In genomic region chrX:69107231-69107739, GRCh38 we compare ENCODE assay signal across 15 cellular contexts. TPM values are rescaled to one million over a fixed set of nuclear protein-coding genes. Genes with fewer than 3 reads are reported as not detected.
A peak's percentile ranks its signal among the peaks of the same experiment; 100 is the strongest.
DNase-seq lines count a peak whose midpoint lies in the region; ATAC-seq, FAIRE-seq and TF ChIP-seq lines count a peak whose summit lies in the region.
"Had no signal": no experiment of that assay in that cellular context is flagged by ENCODE, and none has a peak within 500 bp of the region (broad histone marks: within the 10 kb centered on the region; RNA-seq: fewer than 3 reads in every experiment).

No MANE protein-coding gene starts in this region.

- CTCF ChIA-PET in SK-N-SH (lab: Yijun Ruan, JAX): interaction anchor here (1.4 kb wide), 1 partner anchor 16 kb away, joined by 5 read pairs; no protein-coding TSS in a partner anchor

- DNase-seq in HT-29 (ENCODE audit: low spot score): peak; percentile 38
- no peak for DNase-seq in astrocyte (ENCODE audit: low read depth)
- DNase-seq in islet precursor cell: peak; percentile 95
- DNase-seq in sciatic nerve (ENCODE audit: low spot score): no peak
- no peak for DNase-seq in GM23248
- no peak for DNase-seq in SK-N-SH
- no peak for DNase-seq in natural killer cell treated with Interleukin-12 subunit alpha and Interleukin-12 subunit beta and Interleukin-15 and Interleukin-18, amount 100 ng/mL, for 72 hours (ENCODE audit: low spot score)
- DNase-seq: Calu3; Karpas-422; naive thymus-derived CD4-positive, alpha-beta T cell; NCI-H1436 treated with DMSO at 0.1 percent for 48 hours; NCI-H524 treated with DMSO at 0.1 percent for 48 hours had no signal

- H3K4me1 Mint-ChIP-seq in astrocyte (ENCODE audit: low read depth, unreplicated experiment): peaks cover 20% of the 10 kb centered on the region
- no peaks in the 10 kb centered on the region for H3K4me1 Mint-ChIP-seq in natural killer cell treated with Interleukin-12 subunit alpha and Interleukin-12 subunit beta and Interleukin-15 and Interleukin-18, amount 100 ng/mL, for 72 hours (ENCODE audit: low read depth in 2 of 2)
- H3K4me1 Mint-ChIP-seq: naive thymus-derived CD4-positive, alpha-beta T cell had no signal

- no peaks in the 10 kb centered on the region for H3K9me3 Mint-ChIP-seq in astrocyte (ENCODE audit: unreplicated experiment)
- H3K9me3 Mint-ChIP-seq in natural killer cell treated with Interleukin-12 subunit alpha and Interleukin-12 subunit beta and Interleukin-15 and Interleukin-18, amount 100 ng/mL, for 72 hours: no peaks in the 10 kb centered on the region
- H3K9me3 Mint-ChIP-seq: dendritic cell treated with granulocyte-macrophage colony-stimulating factor and Interleukin-4, amounts not matched to agents 40 ng/mL and 50 ng/mL, for 4 days; naive thymus-derived CD4-positive, alpha-beta T cell had no signal

- H3K27ac Mint-ChIP-seq in astrocyte (ENCODE audit: unreplicated experiment): peak overlapping the region; percentile 29
- no peak overlapping the region for H3K27ac Mint-ChIP-seq in natural killer cell treated with Interleukin-12 subunit alpha and Interleukin-12 subunit beta and Interleukin-15 and Interleukin-18, amount 100 ng/mL, for 72 hours
- H3K27ac Mint-ChIP-seq: dendritic cell treated with granulocyte-macrophage colony-stimulating factor and Interleukin-4, amounts not matched to agents 40 ng/mL and 50 ng/mL, for 4 days; naive thymus-derived CD4-positive, alpha-beta T cell had no signal

- H3K4me3 Mint-ChIP-seq in astrocyte (ENCODE audit: unreplicated experiment): no peak overlapping the region
- H3K4me3 Mint-ChIP-seq in natural killer cell treated with Interleukin-12 subunit alpha and Interleukin-12 subunit beta and Interleukin-15 and Interleukin-18, amount 100 ng/mL, for 72 hours: no peak overlapping the region
- H3K4me3 Mint-ChIP-seq: dendritic cell treated with granulocyte-macrophage colony-stimulating factor and Interleukin-4, amounts not matched to agents 40 ng/mL and 50 ng/mL, for 4 days; naive thymus-derived CD4-positive, alpha-beta T cell had no signal

- no peaks in the 10 kb centered on the region for H3K36me3 ChIP-seq in astrocyte (ENCODE audit: insufficient read depth, low read length)
- H3K36me3 ChIP-seq in GM23248 (ENCODE audit: low read depth): no peaks in the 10 kb centered on the region
- no peaks in the 10 kb centered on the region for H3K36me3 ChIP-seq in SK-N-SH (replicated peaks in 1 of 2; ENCODE audit: control insufficient read depth in 1 of 2, insufficient read depth in 2 of 2, low read length in 1 of 2)

- 100% methylated on average over 1 of the region's 1 CpG for WGBS in GM23248 (ENCODE audit: low coverage in 1 of 2, low lambda C conversion rate in 2 of 2, missing lambda C conversion rate in 2 of 2), 2 experiments
- WGBS in SK-N-SH (ENCODE audit: low lambda C conversion rate): no CpG with 5 or more reads among the region's 1 CpG

- H3K4me2 ChIP-seq in astrocyte (ENCODE audit: low read length) (no peak overlapping the region), GM23248 (ENCODE audit: unreplicated experiment) (no peak overlapping the region), SK-N-SH (no peak overlapping the region)

- H2AFZ ChIP-seq in astrocyte (ENCODE audit: low read depth, low read length) (no peak overlapping the region), GM23248 (no peak overlapping the region), SK-N-SH (ENCODE audit: low read depth) (no peak overlapping the region)

- peaks cover 3% of the 10 kb centered on the region for H3K27me3 Mint-ChIP-seq in astrocyte (ENCODE audit: low read depth, unreplicated experiment)
- H3K27me3 Mint-ChIP-seq in natural killer cell treated with Interleukin-12 subunit alpha and Interleukin-12 subunit beta and Interleukin-15 and Interleukin-18, amount 100 ng/mL, for 72 hours: peaks cover 0 to 22% of the 10 kb centered on the region in 2 donors
- H3K27me3 Mint-ChIP-seq: dendritic cell treated with granulocyte-macrophage colony-stimulating factor and Interleukin-4, amounts not matched to agents 40 ng/mL and 50 ng/mL, for 4 days had no signal

- H3K9me3 ChIP-seq in astrocyte (ENCODE audit: insufficient read depth, low read depth, low read length) (no peaks in the 10 kb centered on the region), GM23248 (ENCODE audit: low read depth) (no peaks in the 10 kb centered on the region), SK-N-SH (no peaks in the 10 kb centered on the region)

- H3K4me1 ChIP-seq in astrocyte (ENCODE audit: insufficient read depth, low read length): peaks cover 2% of the 10 kb centered on the region
- H3K4me1 ChIP-seq in GM23248 (ENCODE audit: insufficient read depth): no peaks in the 10 kb centered on the region
- peaks cover 0 to 15% of the 10 kb centered on the region in 2 experiments; a peak in 1 of 4 replicates for H3K4me1 ChIP-seq in SK-N-SH (ENCODE audit: control insufficient read depth in 1 of 2, insufficient read depth in 2 of 2, low read depth in 1 of 2, low read length in 1 of 2)

- TF ChIP-seq RAD21 in SK-N-SH (IDR thresholded peaks at IDR 0.05; ENCODE audit: low read length): no peak

- no peak for TF ChIP-seq EP300 in SK-N-SH (IDR thresholded peaks at IDR 0.05; ENCODE audit: borderline replicate concordance in 1 of 2, low read depth in 1 of 2, low read length in 1 of 2)

- in situ Hi-C loops in GM23248 (cut with MboI): no loop called here

- FAIRE-seq in astrocyte (lab: Jason Lieb, UNC): no peak

- H3K9ac ChIP-seq in astrocyte (ENCODE audit: low read length): no peak overlapping the region
- H3K9ac ChIP-seq in GM23248: no peak overlapping the region
- H3K9ac ChIP-seq in SK-N-SH: no peak overlapping the region

- ATAC-seq in sciatic nerve: peak; percentile 18
- ATAC-seq in HG03354 (IDR thresholded peaks at IDR 0.05; ENCODE audit: poor library complexity, severe bottlenecking, unreplicated experiment): no peak
- ATAC-seq in natural killer cell treated with Interleukin-12 subunit alpha and Interleukin-12 subunit beta and Interleukin-15 and Interleukin-18, amount 100 ng/mL, for 72 hours: no peak
- ATAC-seq: naive thymus-derived CD4-positive, alpha-beta T cell had no signal

- H3K79me2 ChIP-seq in astrocyte (ENCODE audit: insufficient read depth, low read length) (no peaks in the 10 kb centered on the region), GM23248 (ENCODE audit: insufficient read depth) (no peaks in the 10 kb centered on the region), SK-N-SH (ENCODE audit: insufficient read depth) (no peaks in the 10 kb centered on the region)

- intact Hi-C loops in sciatic nerve (cut with DNase I): no loop called here

- TF ChIP-seq CTCF in astrocyte (IDR thresholded peaks at IDR 0.05; ENCODE audit: insufficient read depth, low read depth, low read length): no peak
- no peak for TF ChIP-seq CTCF in SK-N-SH (IDR thresholded peaks at IDR 0.05)

- H3K9me2 ChIP-seq in GM23248 (ENCODE audit: insufficient read depth): no peaks in the 10 kb centered on the region
- no peaks in the 10 kb centered on the region for H3K9me2 ChIP-seq in SK-N-SH

- H3K27ac ChIP-seq in astrocyte (ENCODE audit: low read depth, low read length) (no peak overlapping the region), GM23248 (no peak overlapping the region), SK-N-SH (ENCODE audit: low read depth in 2 of 2, low read length in 1 of 2) (no peak overlapping the region)

- H3K4me3 ChIP-seq in astrocyte (ENCODE audit: insufficient read depth, low read depth, low read length) (no peak overlapping the region), GM23248 (no peak overlapping the region), SK-N-SH (ENCODE audit: low read depth in 2 of 2, low read length in 1 of 2) (no peak overlapping the region)
- H3K4me3 ChIP-seq: skin epidermis had no signal

- H3K27me3 ChIP-seq in astrocyte (ENCODE audit: insufficient read depth, low read length) (no peaks in the 10 kb centered on the region), GM23248 (replicated peaks; ENCODE audit: insufficient read depth) (no peaks in the 10 kb centered on the region), SK-N-SH (ENCODE audit: insufficient read depth) (peaks cover 5% of the 10 kb centered on the region; the same call in 1 of the 2 replicates)

- H4K20me1 ChIP-seq in astrocyte (ENCODE audit: insufficient read depth, low read length): no peaks in the 10 kb centered on the region
- no peaks in the 10 kb centered on the region for H4K20me1 ChIP-seq in GM23248 (ENCODE audit: insufficient read depth)
- H4K20me1 ChIP-seq in SK-N-SH (ENCODE audit: insufficient read depth): no peaks in the 10 kb centered on the region; the same call in 1 of the 2 replicates

- H3F3A ChIP-seq in GM23248 (ENCODE audit: insufficient read depth) (no peaks in the 10 kb centered on the region), SK-N-SH (replicated peaks; ENCODE audit: insufficient read depth) (no peaks in the 10 kb centered on the region)

- no peaks in the 10 kb centered on the region for H3K36me3 Mint-ChIP-seq in astrocyte (ENCODE audit: low read depth, unreplicated experiment)
- no peaks in the 10 kb centered on the region for H3K36me3 Mint-ChIP-seq in natural killer cell treated with Interleukin-12 subunit alpha and Interleukin-12 subunit beta and Interleukin-15 and Interleukin-18, amount 100 ng/mL, for 72 hours
- H3K36me3 Mint-ChIP-seq: naive thymus-derived CD4-positive, alpha-beta T cell had no signal

- POLR2A ChIA-PET in SK-N-SH (lab: Yijun Ruan, JAX): no interaction called here

TF ChIP-seq in SK-N-SH, 30 proteins besides CTCF, POLR2A, EP300 and RAD21 (continues in another document):
- no peak for TF ChIP-seq FOSL2 (IDR thresholded peaks at IDR 0.05; ENCODE audit: borderline replicate concordance, low read depth)

RNA-seq across cellular contexts. Expression of gene PJA1, which starts 58.0 kb away (rescaled TPM):
- 9.5 and 14.4 TPM in 2 replicates for total RNA-seq in HT-29 (2014; rRNA removed; shearing (Covaris generic))
- 26.9 and 28.9 TPM in 2 replicates for total RNA-seq in astrocyte
- 47.5 TPM for total RNA-seq in sciatic nerve
- 25.2 and 26.6 TPM in 2 replicates for total RNA-seq in GM23248 (2014; rRNA removed; shearing (Covaris generic))
- 32.7 and 39.1 TPM in 2 replicates for polyA plus RNA-seq in GM23248 (2016; fragmentation: Nextera tagmentation; extraction: Ambion mirVana)
- 15.7 and 16.5 TPM in 2 replicates for polyA plus RNA-seq in SK-N-SH (2012; rRNA removed)
- 15.1 and 15.7 TPM in 2 replicates for polyA plus RNA-seq in SK-N-SH (2012; cell fraction: cytosol; rRNA removed)
- 12.4 and 14.4 TPM in 2 replicates for polyA plus RNA-seq in SK-N-SH (2012; cell fraction: nucleus; rRNA removed)
- total RNA-seq in natural killer cell treated with Interleukin-12 subunit alpha and Interleukin-12 subunit beta and Interleukin-15 and Interleukin-18, amount 100 ng/mL, for 72 hours: 10 to 100 TPM; 18.8 to 20.4 TPM

Comparison
In these comparisons a context has a peak if more than half of its experiments do, and no peak if none do; other contexts are left out.
1. DNase-seq: peak in HT-29 (single experiment) and islet precursor cell (single experiment); none in astrocyte (single experiment), sciatic nerve (single experiment), GM23248 (single experiment), SK-N-SH (single experiment) and natural killer cell treated with Interleukin-12 subunit alpha and Interleukin-12 subunit beta and Interleukin-15 and Interleukin-18, amount 100 ng/mL, for 72 hours (single experiment).